12 cellular contexts compared by ENCODE assay signal in genomic region chr12:109723311-109723791, GRCh38. TPM values are rescaled to one million over a fixed set of nuclear protein-coding genes. Genes with fewer than 3 reads are reported as not detected.
DNase-seq lines count a peak whose midpoint lies in the region; ATAC-seq and TF ChIP-seq lines count a peak whose summit lies in the region.
"Had no signal": no experiment of that assay in that cellular context is flagged by ENCODE, and none has a peak within 500 bp of the region (broad histone marks: within the 10 kb centered on the region; RNA-seq: fewer than 3 reads in every experiment).

No MANE protein-coding gene starts in this region.

- intact Hi-C loops in right lobe of liver (cut with DNase I) = no loop called here

- WGBS in right lobe of liver (ENCODE audit: insufficient coverage, low coverage, low lambda C conversion rate, missing lambda C conversion rate) = 10% methylated on average over 2 of the region's 11 CpGs

- peak; percentile 78 to 94 for DNase-seq in NCI-H446 (lab: John Stamatoyannopoulos, UW)
- peak; percentile 16 for DNase-seq in cortex of kidney (lab: John Stamatoyannopoulos, UW)
- peak; percentile 84 to 93 (median 90) for DNase-seq in right lobe of liver
- DNase-seq in substantia nigra (lab: John Stamatoyannopoulos, UW) = peak; percentile 44 to 96 (median 87)
- DNase-seq in NCI-H226 = no peak
- DNase-seq in stimulated activated naive CD8-positive, alpha-beta T cell treated with anti-CD3 and anti-CD28 coated beads, Interleukin-15, Interleukin-2, amounts not matched to agents 100 U/mL and 50 U/mL, for 24 hours = no peak
- no peak for DNase-seq in GM19240 (ENCODE audit: insufficient read length, low spot score)
- no peak for DNase-seq in DMS79 (lab: John Stamatoyannopoulos, UW)
- DNase-seq: activated CD4-positive, CD25-positive, alpha-beta regulatory T cell treated with anti-CD3 and anti-CD28 coated beads, Interleukin-2, amount 50 U/mL, for 72 hours; activated T-cell treated with anti-CD3 and anti-CD28 coated beads, Interleukin-2, amount 50 U/mL, for 48 hours; CD4-positive, alpha-beta T cell; T-cell had no signal

- no peaks in the 10 kb centered on the region for H3K36me3 ChIP-seq in right lobe of liver

- H3K4me1 ChIP-seq in right lobe of liver = peaks cover 0 to 48% (median 21%) of the 10 kb centered on the region in 4 donors

- H3K4me3 ChIP-seq in right lobe of liver = no peak overlapping the region

- H3K9me3 ChIP-seq in right lobe of liver = no peaks in the 10 kb centered on the region

- peak; percentile 80 to 85 (median 83) for ATAC-seq in right lobe of liver
- no peak for ATAC-seq in stimulated activated naive CD8-positive, alpha-beta T cell treated with anti-CD3 and anti-CD28 coated beads, Interleukin-15, Interleukin-2, amounts not matched to agents 100 U/mL and 50 U/mL, for 24 hours
- ATAC-seq: T-cell had no signal

- TF ChIP-seq POLR2A in right lobe of liver (IDR thresholded peaks at IDR 0.05) = no peak

- TF ChIP-seq CTCF in right lobe of liver (IDR thresholded peaks at IDR 0.05) = no peak

- H3K27me3 ChIP-seq in right lobe of liver = no peaks in the 10 kb centered on the region

- H3K27ac ChIP-seq in right lobe of liver (peak overlapping the region in 1 of 3 donors; percentile 24), substantia nigra (ENCODE audit: low read depth, low read length, poor library complexity, severe bottlenecking) (peak overlapping the region; percentile 89)

RNA-seq across cellular contexts. Expression of gene FAM222A, which starts 9.7 kb away (rescaled TPM):
- total RNA-seq in right lobe of liver = 1 to 10 TPM in 5 of 6 experiments, under 1 TPM in 1; 0.34 to 4.3 (median 1.2) TPM

Comparison
In these comparisons a context has a peak if more than half of its experiments do, and no peak if none do; other contexts are left out.
1. DNase-seq: peak in NCI-H446 (2 of 2), cortex of kidney (single experiment), right lobe of liver (3 of 3) and substantia nigra (49 of 49); none in NCI-H226 (single experiment), stimulated activated naive CD8-positive, alpha-beta T cell treated with anti-CD3 and anti-CD28 coated beads, Interleukin-15, Interleukin-2, amounts not matched to agents 100 U/mL and 50 U/mL, for 24 hours (single experiment), GM19240 (single experiment) and DMS79 (single experiment).